18 cellular contexts compared by ENCODE assay signal in genomic region chr20:57160985-57161384, GRCh38.
"Had no signal": no experiment of that assay in that cellular context is flagged by ENCODE, and none has a peak within 500 bp of the region (broad histone marks: within the 10 kb centered on the region; RNA-seq: fewer than 3 reads in every experiment).

No MANE protein-coding gene starts in this region.

- H3K4me1 ChIP-seq: gastrocnemius medialis, sigmoid colon had no signal

- H3K27me3 ChIP-seq: gastrocnemius medialis, sigmoid colon had no signal

- FAIRE-seq: astrocyte, colon, keratinocyte had no signal

- H3K4me2 ChIP-seq: smooth muscle cell had no signal

- H3K27ac ChIP-seq: gastrocnemius medialis, sigmoid colon, thoracic aorta had no signal

- ATAC-seq: gastrocnemius medialis, left lobe of liver, natural killer cell, WTC11 had no signal

- DNase-seq: activated naive CD4-positive, alpha-beta T cell treated with Interleukin-2 at 50 U/mL for 16 hours; activated naive CD8-positive, alpha-beta T cell treated with anti-CD3 and anti-CD28 coated beads for 36 hours; activated T-cell treated with anti-CD3 and anti-CD28 coated beads, Interleukin-2, amount 50 U/mL, for 1 hour; effector memory CD4-positive, alpha-beta T cell; gastrocnemius medialis; midbrain; natural killer cell; stimulated activated CD4-positive, alpha-beta T cell treated with anti-CD3 and anti-CD28 coated beads, Interleukin-4, amount 100 ng/mL, for 1 hour; stimulated activated naive CD4-positive, alpha-beta T cell; T-helper 1 cell had no signal

- H3K4me3 ChIP-seq: gastrocnemius medialis, sigmoid colon, smooth muscle cell, thoracic aorta had no signal

- H3K9me3 ChIP-seq: gastrocnemius medialis, sigmoid colon, thoracic aorta had no signal

- H3K36me3 ChIP-seq: gastrocnemius medialis, sigmoid colon, thoracic aorta had no signal
